In the genomic region with DNA sequence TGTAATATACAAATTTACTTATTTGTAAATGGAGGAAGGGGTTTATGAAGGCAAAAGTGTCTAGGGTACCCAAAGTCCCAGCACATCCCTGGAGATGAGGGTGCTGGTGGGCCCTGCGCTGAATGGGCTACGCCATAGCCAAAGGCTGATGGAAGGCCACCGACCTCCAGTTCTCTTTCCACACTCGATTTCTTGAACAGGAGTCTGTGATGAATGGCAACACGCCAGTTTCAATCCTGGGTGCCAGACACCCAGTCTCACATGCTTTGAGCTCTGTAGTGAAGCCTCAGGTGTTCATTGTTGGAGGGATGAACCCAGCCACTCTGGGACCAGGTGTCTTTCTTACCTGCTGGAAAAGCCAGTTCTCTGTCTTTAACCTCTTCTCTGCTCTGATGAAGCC, we compare ENCODE assay signal across 11 cellular contexts. TPM values are rescaled to one million over a fixed set of nuclear protein-coding genes. Genes with fewer than 3 reads are reported as not detected.
A peak's percentile ranks its signal among the peaks of the same experiment; 100 is the strongest.
DNase-seq lines count a peak whose midpoint lies in the region; ATAC-seq and TF ChIP-seq lines count a peak whose summit lies in the region.
"Had no signal": no experiment of that assay in that cellular context is flagged by ENCODE, and none has a peak within 500 bp of the region (broad histone marks: within the 10 kb centered on the region; RNA-seq: fewer than 3 reads in every experiment).

No MANE protein-coding gene starts in this region.

- no peaks in the 10 kb centered on the region for H3K36me3 ChIP-seq in sigmoid colon

- peaks cover 2% of the 10 kb centered on the region for H3K36me3 Mint-ChIP-seq in T-helper 17 cell (ENCODE audit: low read depth)

- no peak for TF ChIP-seq EP300 in sigmoid colon (IDR thresholded peaks at IDR 0.05)

- H3K9me3 ChIP-seq in T-helper 17 cell (ENCODE audit: control insufficient read depth, low read length, poor library complexity, severe bottlenecking) (no peaks in the 10 kb centered on the region), sigmoid colon (no peaks in the 10 kb centered on the region)

- H3K27ac ChIP-seq in sigmoid colon: peak overlapping the region in 2 of 4 donors; percentile 56 to 74
- H3K27ac ChIP-seq: epithelial cell of prostate had no signal

- 83 to 85% methylated on average over 5 of the region's 5 CpGs for WGBS in sigmoid colon, 2 donors

- H3K27me3 ChIP-seq in sigmoid colon: no peaks in the 10 kb centered on the region

- H3K4me1 Mint-ChIP-seq in T-helper 17 cell: peaks cover 4% of the 10 kb centered on the region

- H3K4me1 ChIP-seq in sigmoid colon: peaks cover 0 to 35% (median 15%) of the 10 kb centered on the region in 4 donors

- peak overlapping the region; percentile 65 for H3K4me3 Mint-ChIP-seq in T-helper 17 cell

- no peak for TF ChIP-seq POLR2A in sigmoid colon (IDR thresholded peaks at IDR 0.05)

- H3K27me3 Mint-ChIP-seq in T-helper 17 cell: peaks cover 81% of the 10 kb centered on the region

- peak overlapping the region in 3 of 4 donors; percentile 66 for H3K4me3 ChIP-seq in sigmoid colon

- H3K27ac Mint-ChIP-seq in T-helper 17 cell: no peak overlapping the region

- intact Hi-C loops in sigmoid colon (cut with DNase I): no loop called here

- no peak for ATAC-seq in T-helper 17 cell
- ATAC-seq in HG02885 (IDR thresholded peaks at IDR 0.05; ENCODE audit: poor library complexity, unreplicated experiment): no peak

- no peak for TF ChIP-seq CTCF in sigmoid colon (IDR thresholded peaks at IDR 0.05)

- DNase-seq in NCI-H1105 treated with DMSO at 0.1 percent for 48 hours (lab: John Stamatoyannopoulos, UW): peak; percentile 19
- DNase-seq in NCI-H1105 (lab: John Stamatoyannopoulos, UW): no peak
- DNase-seq in T-helper 17 cell: no peak
- peak; percentile 17 for DNase-seq in kidney tubule cell (ENCODE audit: low spot score)
- DNase-seq in sigmoid colon: no peak
- DNase-seq in activated T-cell treated with anti-CD3 and anti-CD28 coated beads, Interleukin-2, amount 50 U/mL, for 48 hours: no peak
- DNase-seq in NCI-H146 (lab: John Stamatoyannopoulos, UW): no peak
- DNase-seq: activated CD8-positive, alpha-beta memory T cell treated with anti-CD3 and anti-CD28 coated beads for 24 hours; T-helper 1 cell had no signal

RNA-seq across cellular contexts. Expression of gene LRMDA, which starts 0.8 kb away (rescaled TPM):
- total RNA-seq in T-helper 17 cell (not detected), sigmoid colon (10 to 100 TPM in 3 of 4 donors, 1 to 10 TPM in 1; 5.7 to 22.2 (median 13.7) TPM)
- polyA plus RNA-seq in sigmoid colon: 1 to 10 TPM; 2.8 to 9.0 (median 4.2) TPM

RNA-seq across cellular contexts. Expression of gene ZNF503, which starts 30.6 kb away (rescaled TPM):
- total RNA-seq in T-helper 17 cell (under 1 TPM; 0.12 to 0.50 TPM), sigmoid colon (10 to 100 TPM; 10.0 to 20.3 (median 18.2) TPM)
- 1 to 10 TPM; 2.3 to 6.3 (median 5.4) TPM for polyA plus RNA-seq in sigmoid colon

Comparison
In these comparisons a context has a peak if more than half of its experiments do, and no peak if none do; other contexts are left out.
1. DNase-seq: peak in NCI-H1105 treated with DMSO at 0.1 percent for 48 hours (single experiment) and kidney tubule cell (single experiment); none in NCI-H1105 (single experiment), T-helper 17 cell (0 of 3), sigmoid colon (single experiment), activated T-cell treated with anti-CD3 and anti-CD28 coated beads, Interleukin-2, amount 50 U/mL, for 48 hours (0 of 2) and NCI-H146 (single experiment).
2. RNA of gene LRMDA, which starts 0.8 kb away (total RNA-seq): 5.7 to 22.2 TPM in sigmoid colon; not detected in T-helper 17 cell; every median in the first group is over 4 times any median in the second.
3. RNA of gene ZNF503, which starts 30.6 kb away (total RNA-seq): 10.0 to 20.3 TPM in sigmoid colon; 0.12 to 0.50 TPM in T-helper 17 cell; every median in the first group is over 4 times any median in the second.